Comparison of ENCODE assay signal across 16 cellular contexts in the genomic region with DNA sequence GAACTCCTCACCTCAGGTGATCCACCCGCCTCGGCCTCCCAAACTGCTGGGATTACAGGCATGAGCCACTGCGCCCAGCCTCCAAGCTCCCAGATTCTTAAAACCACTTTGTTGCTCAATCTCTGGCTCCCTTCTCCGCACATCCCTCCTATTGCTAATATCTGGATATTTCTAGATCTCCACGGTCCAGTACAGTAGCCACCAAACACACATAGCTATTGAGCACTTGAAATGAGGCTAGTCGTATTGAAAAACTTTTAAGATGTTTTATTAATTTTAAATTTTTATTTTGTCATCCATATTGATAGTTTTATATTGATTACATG. TPM values are rescaled to one million over a fixed set of nuclear protein-coding genes. Genes with fewer than 3 reads are reported as not detected.
"Had no signal": no experiment of that assay in that cellular context is flagged by ENCODE, and none has a peak within 500 bp of the region (broad histone marks: within the 10 kb centered on the region; RNA-seq: fewer than 3 reads in every experiment).

No MANE protein-coding gene starts in this region.

- H3K36me3 ChIP-seq: esophagus squamous epithelium, neutrophil, sigmoid colon, stomach, thoracic aorta, transverse colon had no signal

- H3K36me3 Mint-ChIP-seq: naive thymus-derived CD8-positive, alpha-beta T cell had no signal

- H3K4me3 Mint-ChIP-seq: effector memory CD8-positive, alpha-beta T cell; naive thymus-derived CD8-positive, alpha-beta T cell had no signal

- H3K9me3 ChIP-seq: esophagus squamous epithelium, neutrophil, psoas muscle, sigmoid colon, stomach, thoracic aorta, transverse colon had no signal

- H3K27me3 ChIP-seq: esophagus squamous epithelium, neutrophil, sigmoid colon, stomach, transverse colon had no signal

- H3K27me3 Mint-ChIP-seq: effector memory CD8-positive, alpha-beta T cell; naive thymus-derived CD8-positive, alpha-beta T cell had no signal

- H3K4me3 ChIP-seq: esophagus squamous epithelium, lung, psoas muscle, sigmoid colon, skin epidermis, stomach, thoracic aorta, transverse colon had no signal

- H3K27ac ChIP-seq: epithelial cell of prostate had no signal

- H3K9me3 Mint-ChIP-seq: effector memory CD8-positive, alpha-beta T cell; naive thymus-derived CD8-positive, alpha-beta T cell had no signal

RNA-seq across cellular contexts. Expression of a gene that starts 44.3 kb away (rescaled TPM):
- total RNA-seq: esophagus squamous epithelium; left colon; mononuclear cell; naive thymus-derived CD8-positive, alpha-beta T cell; osteoblast; sigmoid colon; transverse colon had no signal
- polyA plus RNA-seq: lung; naive thymus-derived CD8-positive, alpha-beta T cell; neural cell; sigmoid colon; stomach had no signal
